ENCODE assay signal across 22 cellular contexts in the genomic region with DNA sequence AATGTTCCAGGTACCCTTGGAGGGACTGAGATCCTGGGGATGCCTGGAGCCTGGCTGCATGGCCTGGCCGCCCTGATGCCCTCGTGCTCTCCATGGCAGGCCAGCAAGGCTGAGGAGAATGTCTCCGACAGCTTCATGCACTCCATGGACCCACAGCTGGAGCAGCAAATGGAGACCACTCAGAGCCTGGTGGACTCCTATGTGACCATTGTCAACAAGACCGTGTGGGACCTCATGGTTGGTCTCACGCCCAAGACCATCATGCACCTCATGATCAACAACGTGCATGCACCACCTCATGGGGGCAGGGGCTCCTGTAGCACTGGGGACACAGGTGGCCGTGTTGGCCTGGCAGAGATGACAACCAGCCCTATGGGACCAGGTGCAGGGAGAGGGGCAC. TPM values are rescaled to one million over a fixed set of nuclear protein-coding genes. Genes with fewer than 3 reads are reported as not detected.
DNase-seq lines count a peak whose midpoint lies in the region; ATAC-seq and TF ChIP-seq lines count a peak whose summit lies in the region.
"Had no signal": no experiment of that assay in that cellular context is flagged by ENCODE, and none has a peak within 500 bp of the region (broad histone marks: within the 10 kb centered on the region; RNA-seq: fewer than 3 reads in every experiment).

No MANE protein-coding gene starts in this region.

- H3K36me3 Mint-ChIP-seq in activated T-cell treated with anti-CD3 and anti-CD28 coated beads, Interleukin-2, amount 50 U/mL, for 24 hours (ENCODE audit: low read depth): no peaks in the 10 kb centered on the region
- peaks cover 6% of the 10 kb centered on the region for H3K36me3 Mint-ChIP-seq in activated T-cell treated with anti-CD3 and anti-CD28 coated beads, Interleukin-2, amount 50 U/mL, for 4 hours (ENCODE audit: insufficient read depth)
- H3K36me3 Mint-ChIP-seq in H9 (ENCODE audit: insufficient read depth in 1 of 3, low read depth in 3 of 3): no peaks in the 10 kb centered on the region; a peak in 1 of 7 replicates

- H4K91ac ChIP-seq in H9 (ENCODE audit: insufficient read length, low read depth, low read length): no peak overlapping the region

- H3K4me1 ChIP-seq in osteoblast (ENCODE audit: insufficient read depth, low read length) (no peaks in the 10 kb centered on the region), upper lobe of left lung (no peaks in the 10 kb centered on the region), H9 (ENCODE audit: insufficient read depth, low read length) (no peaks in the 10 kb centered on the region)
- H3K4me1 ChIP-seq: SJCRH30 had no signal

- no peak overlapping the region for H2AK5ac ChIP-seq in H9 (ENCODE audit: insufficient read length, low read length)

- no peak for TF ChIP-seq EP300 in upper lobe of left lung (IDR thresholded peaks at IDR 0.05)

- H3K9me3 ChIP-seq in WERI-Rb-1 (ENCODE audit: severe bottlenecking) (no peaks in the 10 kb centered on the region), osteoblast (ENCODE audit: low read depth, low read length) (no peaks in the 10 kb centered on the region), upper lobe of left lung (no peaks in the 10 kb centered on the region), H9 (ENCODE audit: control insufficient read depth, low read depth, low read length) (peaks cover 5% of the 10 kb centered on the region)
- H3K9me3 ChIP-seq: BLaER1, SJCRH30 had no signal

- peaks cover 12% of the 10 kb centered on the region for H3K4me1 Mint-ChIP-seq in activated T-cell treated with anti-CD3 and anti-CD28 coated beads, Interleukin-2, amount 50 U/mL, for 24 hours (ENCODE audit: low read depth)
- peaks cover 8% of the 10 kb centered on the region for H3K4me1 Mint-ChIP-seq in activated T-cell treated with anti-CD3 and anti-CD28 coated beads, Interleukin-2, amount 50 U/mL, for 4 hours (ENCODE audit: low read depth)
- H3K4me1 Mint-ChIP-seq in H9: peaks cover 3 to 6% of the 10 kb centered on the region in 2 experiments; a peak in 3 of 4 replicates

- no peak overlapping the region for H2BK15ac ChIP-seq in H9 (ENCODE audit: low read depth, low read length)

- H3K56ac ChIP-seq in H9 (ENCODE audit: insufficient read length, low read depth, low read length): no peak overlapping the region

- H3K4ac ChIP-seq in H9 (ENCODE audit: low read depth, low read length): no peak overlapping the region

- H3K9me3 Mint-ChIP-seq in activated T-cell treated with anti-CD3 and anti-CD28 coated beads, Interleukin-2, amount 50 U/mL, for 24 hours: no peaks in the 10 kb centered on the region
- H3K9me3 Mint-ChIP-seq in activated T-cell treated with anti-CD3 and anti-CD28 coated beads, Interleukin-2, amount 50 U/mL, for 4 hours: no peaks in the 10 kb centered on the region
- H3K9me3 Mint-ChIP-seq in H9: peaks cover 3 to 11% of the 10 kb centered on the region in 2 experiments; a peak in 3 of 5 replicates
- H3K9me3 Mint-ChIP-seq: CD4-positive, CD25-positive, alpha-beta regulatory T cell had no signal

- no peaks in the 10 kb centered on the region for H3K27me3 Mint-ChIP-seq in activated T-cell treated with anti-CD3 and anti-CD28 coated beads, Interleukin-2, amount 50 U/mL, for 24 hours
- peaks cover 2% of the 10 kb centered on the region for H3K27me3 Mint-ChIP-seq in activated T-cell treated with anti-CD3 and anti-CD28 coated beads, Interleukin-2, amount 50 U/mL, for 4 hours (ENCODE audit: low read depth)
- H3K27me3 Mint-ChIP-seq in H9 (ENCODE audit: low read depth): peaks cover 29% of the 10 kb centered on the region
- H3K27me3 Mint-ChIP-seq: CD4-positive, CD25-positive, alpha-beta regulatory T cell had no signal

- peak; percentile 17 for DNase-seq in activated T-cell treated with anti-CD3 and anti-CD28 coated beads, Interleukin-2, amount 50 U/mL, for 24 hours
- no peak for DNase-seq in activated T-cell treated with anti-CD3 and anti-CD28 coated beads, Interleukin-2, amount 50 U/mL, for 4 hours
- peak; percentile 2 for DNase-seq in WERI-Rb-1
- peak; percentile 34 for DNase-seq in osteoblast (ENCODE audit: insufficient read length, low spot score, missing footprints)
- DNase-seq in upper lobe of left lung: peak; percentile 13 to 37
- DNase-seq in H9: no peak
- DNase-seq in left lobe of liver (ENCODE audit: low spot score): no peak
- DNase-seq: CD4-positive, CD25-positive, alpha-beta regulatory T cell; DMS153; DND-41; Karpas-422; NCI-H1092 treated with DMSO at 0.1 percent for 48 hours; NCI-H1436; NCI-H187; NCI-H2107; NCI-H524; NCI-H748 treated with DMSO at 0.1 percent for 48 hours; SJCRH30 had no signal

- no peak overlapping the region for H3K23ac ChIP-seq in H9 (ENCODE audit: insufficient read length, low read depth, low read length)

- H3K4me3 Mint-ChIP-seq in activated T-cell treated with anti-CD3 and anti-CD28 coated beads, Interleukin-2, amount 50 U/mL, for 24 hours: no peak overlapping the region
- no peak overlapping the region for H3K4me3 Mint-ChIP-seq in activated T-cell treated with anti-CD3 and anti-CD28 coated beads, Interleukin-2, amount 50 U/mL, for 4 hours
- H3K4me3 Mint-ChIP-seq in H9: no peak overlapping the region
- H3K4me3 Mint-ChIP-seq: CD4-positive, CD25-positive, alpha-beta regulatory T cell had no signal

- H3K36me3 ChIP-seq in WERI-Rb-1: no peaks in the 10 kb centered on the region
- H3K36me3 ChIP-seq in osteoblast (ENCODE audit: insufficient read depth, low read length): no peaks in the 10 kb centered on the region
- no peaks in the 10 kb centered on the region for H3K36me3 ChIP-seq in upper lobe of left lung
- H3K36me3 ChIP-seq: BLaER1, SJCRH30 had no signal

- 87% methylated on average over 7 of the region's 7 CpGs; no CpG with 5 or more reads in 1 of the 2 donors for WGBS in upper lobe of left lung, 2 donors
- WGBS in H9 (ENCODE audit: extremely low coverage, insufficient read length, low lambda C conversion rate): no CpG with 5 or more reads among the region's 7 CpGs

- H3K27me3 ChIP-seq in WERI-Rb-1 (ENCODE audit: insufficient read depth, low read depth, severe bottlenecking) (no peaks in the 10 kb centered on the region), osteoblast (ENCODE audit: insufficient read depth, low read length) (peaks cover 8% of the 10 kb centered on the region), upper lobe of left lung (no peaks in the 10 kb centered on the region), H9 (ENCODE audit: insufficient read depth, low read length) (no peaks in the 10 kb centered on the region)
- H3K27me3 ChIP-seq: BLaER1 had no signal

- no peak overlapping the region for H2BK5ac ChIP-seq in H9 (ENCODE audit: insufficient read length, low read length)

- H2AFZ ChIP-seq in osteoblast (ENCODE audit: low read length) (no peak overlapping the region), H9 (ENCODE audit: low read length) (no peak overlapping the region)

- H3K27ac Mint-ChIP-seq in activated T-cell treated with anti-CD3 and anti-CD28 coated beads, Interleukin-2, amount 50 U/mL, for 24 hours: no peak overlapping the region
- no peak overlapping the region for H3K27ac Mint-ChIP-seq in H9
- H3K27ac Mint-ChIP-seq: CD4-positive, CD25-positive, alpha-beta regulatory T cell had no signal

- no peak for TF ChIP-seq CTCF in WERI-Rb-1 (IDR thresholded peaks at IDR 0.05; ENCODE audit: low read depth, low read length)
- no peak for TF ChIP-seq CTCF in osteoblast (IDR thresholded peaks at IDR 0.05; ENCODE audit: extremely low read depth, low read depth, low read length)
- no peak for TF ChIP-seq CTCF in upper lobe of left lung (IDR thresholded peaks at IDR 0.05)
- TF ChIP-seq CTCF in H9 (conservative IDR thresholded peaks at IDR 0.05): no peak

- H4K8ac ChIP-seq in H9 (replicated peaks; ENCODE audit: insufficient read length, low read depth, low read length): no peak overlapping the region

- no peak overlapping the region for H4K5ac ChIP-seq in H9 (ENCODE audit: insufficient read length, low read depth, low read length)

- H3K4me2 ChIP-seq in osteoblast (ENCODE audit: insufficient read depth, low read length) (no peak overlapping the region), H9 (ENCODE audit: insufficient read depth, insufficient read length, low read length) (no peak overlapping the region)
- H3K4me2 ChIP-seq: BLaER1 had no signal

- H2BK120ac ChIP-seq in H9 (ENCODE audit: low read depth, low read length, poor library complexity, severe bottlenecking): no peak overlapping the region

- H3K4me3 ChIP-seq in WERI-Rb-1 (ENCODE audit: low read depth, low read length): no peak overlapping the region
- no peak overlapping the region for H3K4me3 ChIP-seq in osteoblast (ENCODE audit: insufficient read depth, low read length)
- no peak overlapping the region for H3K4me3 ChIP-seq in upper lobe of left lung
- H3K4me3 ChIP-seq: BLaER1, SJCRH30 had no signal

- no peaks in the 10 kb centered on the region for H3K79me1 ChIP-seq in H9 (ENCODE audit: insufficient read depth, low read depth, low read length, poor library complexity, severe bottlenecking)

- no peaks in the 10 kb centered on the region for H4K20me1 ChIP-seq in osteoblast (ENCODE audit: insufficient read depth, low read length)
- H4K20me1 ChIP-seq in H9 (ENCODE audit: control insufficient read depth, insufficient read depth, insufficient read length): no peaks in the 10 kb centered on the region
- H4K20me1 ChIP-seq: BLaER1 had no signal

- no peak overlapping the region for H3T11ph ChIP-seq in H9 (ENCODE audit: low read length)

- no peak for TF ChIP-seq POLR2A in upper lobe of left lung (IDR thresholded peaks at IDR 0.05)

- H2BK20ac ChIP-seq in H9 (ENCODE audit: low read depth, low read length, poor library complexity, severe bottlenecking): no peak overlapping the region

- ATAC-seq in activated T-cell treated with anti-CD3 and anti-CD28 coated beads, Interleukin-2, amount 50 U/mL, for 4 hours: no peak
- ATAC-seq in upper lobe of left lung (ENCODE audit: low FRiP score in 2 of 2) (no peak), left lobe of liver (no peak)
- ATAC-seq: Right ventricle myocardium inferior had no signal

- H3K9ac ChIP-seq in H9 (ENCODE audit: extremely low read depth, insufficient read length, low read length): no peak overlapping the region
- H3K9ac ChIP-seq: BLaER1 had no signal

- H3K23me2 ChIP-seq in H9 (ENCODE audit: insufficient read length, low read depth, low read length, poor library complexity, severe bottlenecking): no peaks in the 10 kb centered on the region

- H3K27ac ChIP-seq in WERI-Rb-1 (no peak overlapping the region), osteoblast (ENCODE audit: low read depth, low read length) (no peak overlapping the region), upper lobe of left lung (no peak overlapping the region), H9 (ENCODE audit: insufficient read length, low read depth, low read length) (no peak overlapping the region)
- H3K27ac ChIP-seq: BLaER1, HL-60, SJCRH30 had no signal

- H2BK12ac ChIP-seq in H9 (ENCODE audit: insufficient read length, low read depth, low read length): no peak overlapping the region

- H3K79me2 ChIP-seq in osteoblast (ENCODE audit: insufficient read depth, low read length) (no peaks in the 10 kb centered on the region), H9 (ENCODE audit: insufficient read depth, low read length) (no peaks in the 10 kb centered on the region)

- no peak overlapping the region for H3K14ac ChIP-seq in H9 (ENCODE audit: insufficient read depth, low read length)

- H3K18ac ChIP-seq in H9 (ENCODE audit: insufficient read length, low read depth, low read length): no peak overlapping the region

RNA-seq across cellular contexts. Expression of a gene that starts 19.7 kb away (rescaled TPM):
- total RNA-seq in activated T-cell treated with anti-CD3 and anti-CD28 coated beads, Interleukin-2, amount 50 U/mL, for 4 hours: not detected
- total RNA-seq in osteoblast (under 0.01 TPM in 1 of 2 replicates, not detected in the other), upper lobe of left lung (under 1 TPM in 1 of 6 donors, not detected in 5; 0.30 TPM), H9 (2021) (0.72 and 0.90 TPM in 2 replicates), left lobe of liver (1.6 TPM)
- total RNA-seq: H4, Right ventricle myocardium inferior, SJCRH30 had no signal

Comparison
In these comparisons a context has a peak if more than half of its experiments do, and no peak if none do; other contexts are left out.
1. DNase-seq: peak in activated T-cell treated with anti-CD3 and anti-CD28 coated beads, Interleukin-2, amount 50 U/mL, for 24 hours (single experiment), WERI-Rb-1 (single experiment), osteoblast (single experiment) and upper lobe of left lung (2 of 2); none in activated T-cell treated with anti-CD3 and anti-CD28 coated beads, Interleukin-2, amount 50 U/mL, for 4 hours (single experiment), H9 (single experiment) and left lobe of liver (single experiment).